Comparison of ENCODE assay signal across 23 cellular contexts in the genomic region with DNA sequence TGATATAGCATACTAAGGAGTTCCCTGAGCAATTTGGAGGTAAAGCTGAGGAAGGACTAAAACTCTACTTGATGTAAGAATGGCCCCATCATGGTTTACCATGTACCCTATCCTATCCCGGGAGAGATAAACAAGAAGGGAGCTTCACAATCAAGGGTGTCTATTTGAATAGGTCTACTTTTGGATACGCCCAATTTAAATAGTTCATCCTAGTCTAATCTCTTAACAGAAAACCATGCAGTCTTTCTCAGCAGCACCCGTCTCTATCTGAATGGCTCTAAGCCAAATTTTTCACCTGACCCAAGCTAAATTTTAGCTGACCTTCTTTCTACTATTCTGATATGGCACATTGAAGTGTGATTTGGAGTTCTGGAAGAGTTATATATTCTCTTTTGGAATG.
DNase-seq lines count a peak whose midpoint lies in the region; ATAC-seq and TF ChIP-seq lines count a peak whose summit lies in the region.
"Had no signal": no experiment of that assay in that cellular context is flagged by ENCODE, and none has a peak within 500 bp of the region (broad histone marks: within the 10 kb centered on the region; RNA-seq: fewer than 3 reads in every experiment).

No MANE protein-coding gene starts in this region.

- H3K27me3 ChIP-seq in heart left ventricle: no peaks in the 10 kb centered on the region
- no peaks in the 10 kb centered on the region for H3K27me3 ChIP-seq in neural progenitor cell
- H3K27me3 ChIP-seq: BLaER1 treated with 17β-estradiol and CSF1 and Interleukin-3, amounts not matched to agents 10 nM and 100 nM; Peyer's patch; SJSA1 had no signal

- H3K36me3 ChIP-seq in heart left ventricle (peaks cover 0 to 18% (median 0%) of the 10 kb centered on the region in 9 donors), neural progenitor cell (no peaks in the 10 kb centered on the region)
- H3K36me3 ChIP-seq: BLaER1 treated with 17β-estradiol and CSF1 and Interleukin-3, amounts not matched to agents 10 nM and 100 nM; Peyer's patch; SJSA1 had no signal

- intact Hi-C loops in heart left ventricle (cut with DNase I): no loop called here

- H3K27ac Mint-ChIP-seq in neural progenitor cell: peak overlapping the region; percentile 20
- H3K27ac Mint-ChIP-seq: CD4-positive, alpha-beta memory T cell had no signal

- peak overlapping the region in 10 of 12 donors; percentile 3 to 67 (median 40) for H3K27ac ChIP-seq in heart left ventricle
- no peak overlapping the region for H3K27ac ChIP-seq in neural progenitor cell
- H3K27ac ChIP-seq in caudate nucleus (ENCODE audit: low read depth, low read length): no peak overlapping the region
- H3K27ac ChIP-seq: 22Rv1; BLaER1 treated with 17β-estradiol and CSF1 and Interleukin-3, amounts not matched to agents 10 nM and 100 nM; HL-60; Peyer's patch; SJSA1 had no signal

- DNase-seq in DMS53 (lab: John Stamatoyannopoulos, UW) (peak; percentile 58), DMS53 treated with DMSO at 0.1 percent for 48 hours (lab: John Stamatoyannopoulos, UW; ENCODE audit: unreplicated experiment) (no peak), NCI-H345 treated with DMSO at 0.1 percent for 48 hours (lab: John Stamatoyannopoulos, UW; ENCODE audit: unreplicated experiment) (peak; percentile 14), heart left ventricle (no peak), neural progenitor cell (ENCODE audit: low spot score) (no peak), caudate nucleus (lab: John Stamatoyannopoulos, UW) (no peak)
- no peak for DNase-seq in stimulated activated naive CD4-positive, alpha-beta T cell treated with Interleukin-2 at 50 U/mL for 16 hours (lab: John Stamatoyannopoulos, UW)
- DNase-seq: CD4-positive, alpha-beta memory T cell; KBM-7; NCI-H1092 treated with DMSO at 0.1 percent for 48 hours; NCI-H1694; NCI-H2081; NCI-H2171 treated with DMSO at 0.1 percent for 48 hours; NCI-H446 treated with DMSO at 0.1 percent for 48 hours; NCI-H526 treated with DMSO at 0.1 percent for 48 hours; NK-92 treated with Interleukin-12 subunit alpha and Interleukin-12 subunit beta, amount 100 ng/mL, for 24 hours; Peyer's patch; T-helper 1 cell had no signal

- no peaks in the 10 kb centered on the region for H3F3A ChIP-seq in neural progenitor cell (ENCODE audit: low read depth)

- ATAC-seq in heart left ventricle (peak in 3 of 4 donors; percentile 40 to 77 (median 46)), GM21515 (IDR thresholded peaks at IDR 0.05; ENCODE audit: unreplicated experiment) (no peak)

- no peak overlapping the region for H3K4me2 ChIP-seq in neural progenitor cell
- H3K4me2 ChIP-seq: BLaER1 treated with 17β-estradiol and CSF1 and Interleukin-3, amounts not matched to agents 10 nM and 100 nM had no signal

- TF ChIP-seq CTCF in heart left ventricle (IDR thresholded peaks at IDR 0.05): no peak
- no peak for TF ChIP-seq CTCF in neural progenitor cell (IDR thresholded peaks at IDR 0.05)

- H4K20me1 ChIP-seq in neural progenitor cell (ENCODE audit: low read depth): no peaks in the 10 kb centered on the region
- H4K20me1 ChIP-seq: BLaER1 treated with 17β-estradiol and CSF1 and Interleukin-3, amounts not matched to agents 10 nM and 100 nM had no signal

- H3K79me2 ChIP-seq in neural progenitor cell (ENCODE audit: low read depth): no peaks in the 10 kb centered on the region

- no peak for TF ChIP-seq POLR2A in heart left ventricle (IDR thresholded peaks at IDR 0.05)

- peaks cover 0 to 11% (median 0%) of the 10 kb centered on the region in 12 donors for H3K4me1 ChIP-seq in heart left ventricle
- H3K4me1 ChIP-seq in neural progenitor cell: peaks cover 13% of the 10 kb centered on the region
- H3K4me1 ChIP-seq: BLaER1 treated with 17β-estradiol and CSF1 and Interleukin-3, amounts not matched to agents 10 nM and 100 nM; Peyer's patch had no signal

- H3K9me3 Mint-ChIP-seq in neural progenitor cell: peaks cover 5% of the 10 kb centered on the region

- no peak overlapping the region for H3K4me3 Mint-ChIP-seq in neural progenitor cell
- H3K4me3 Mint-ChIP-seq: CD4-positive, alpha-beta memory T cell had no signal

- no peak overlapping the region for H3K9ac ChIP-seq in neural progenitor cell
- H3K9ac ChIP-seq: BLaER1 treated with 17β-estradiol and CSF1 and Interleukin-3, amounts not matched to agents 10 nM and 100 nM had no signal

- H3K4me3 ChIP-seq in heart left ventricle (no peak overlapping the region), neural progenitor cell (no peak overlapping the region)
- H3K4me3 ChIP-seq: BLaER1 treated with 17β-estradiol and CSF1 and Interleukin-3, amounts not matched to agents 10 nM and 100 nM; Peyer's patch; SJSA1 had no signal

- H3K27me3 Mint-ChIP-seq in neural progenitor cell (ENCODE audit: insufficient read depth, low read depth): peaks cover 4% of the 10 kb centered on the region
- H3K27me3 Mint-ChIP-seq: CD4-positive, alpha-beta memory T cell had no signal

- H3K4me1 Mint-ChIP-seq in neural progenitor cell: peaks cover 25% of the 10 kb centered on the region
- H3K4me1 Mint-ChIP-seq: CD4-positive, alpha-beta memory T cell had no signal

- WGBS in heart left ventricle, 4 donors: 28 to 58% (median 46%) methylated on average over 3 of the region's 3 CpGs

- H2AFZ ChIP-seq in neural progenitor cell (replicated peaks): no peak overlapping the region

- H3K9me3 ChIP-seq in heart left ventricle: no peaks in the 10 kb centered on the region
- H3K9me3 ChIP-seq in neural progenitor cell (ENCODE audit: low read depth): no peaks in the 10 kb centered on the region
- H3K9me3 ChIP-seq: BLaER1 treated with 17β-estradiol and CSF1 and Interleukin-3, amounts not matched to agents 10 nM and 100 nM; Peyer's patch; SJSA1 had no signal

- H3K36me3 Mint-ChIP-seq in neural progenitor cell: peaks cover 1% of the 10 kb centered on the region
- H3K36me3 Mint-ChIP-seq: CD4-positive, alpha-beta memory T cell had no signal

Comparison
In these comparisons a context has a peak if more than half of its experiments do, and no peak if none do; other contexts are left out.
1. DNase-seq: peak in DMS53 (single experiment) and NCI-H345 treated with DMSO at 0.1 percent for 48 hours (single experiment); none in DMS53 treated with DMSO at 0.1 percent for 48 hours (single experiment), heart left ventricle (0 of 5), neural progenitor cell (single experiment), caudate nucleus (0 of 61) and stimulated activated naive CD4-positive, alpha-beta T cell treated with Interleukin-2 at 50 U/mL for 16 hours (single experiment).
2. H3K27ac ChIP-seq: peak in heart left ventricle (10 of 12); none in neural progenitor cell (single experiment) and caudate nucleus (single experiment).